In the genomic region with DNA sequence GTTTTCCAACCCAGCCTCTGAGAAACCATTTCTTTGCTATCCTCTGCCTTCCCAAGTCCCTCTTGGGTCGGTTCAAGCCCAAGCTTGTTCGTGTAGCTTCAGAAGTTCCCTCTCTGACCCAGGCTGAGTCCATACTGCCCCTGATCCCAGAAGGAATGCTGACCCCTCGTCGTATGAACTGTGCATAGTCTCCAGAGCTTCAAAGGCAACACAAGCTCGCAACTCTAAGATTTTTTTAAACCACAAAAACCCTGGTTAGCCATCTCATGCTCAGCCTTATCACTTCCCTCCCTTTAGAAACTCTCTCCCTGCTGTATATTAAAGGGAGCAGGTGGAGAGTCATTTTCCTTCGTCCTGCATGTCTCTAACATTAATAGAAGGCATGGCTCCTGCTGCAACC, we compare ENCODE assay signal across 11 cellular contexts. TPM values are rescaled to one million over a fixed set of nuclear protein-coding genes. Genes with fewer than 3 reads are reported as not detected.
DNase-seq lines count a peak whose midpoint lies in the region; ATAC-seq and TF ChIP-seq lines count a peak whose summit lies in the region.
"Had no signal": no experiment of that assay in that cellular context is flagged by ENCODE, and none has a peak within 500 bp of the region (broad histone marks: within the 10 kb centered on the region; RNA-seq: fewer than 3 reads in every experiment).

No MANE protein-coding gene starts in this region.

- no peak for ATAC-seq in SK-N-SH treated with all-trans-retinoic acid at 6 μM for 48 hours
- ATAC-seq in activated T-helper 17 cell treated with anti-CD3 and anti-CD28 coated beads, Interleukin-2, amount 50 U/mL, for 72 hours (replicated peaks) = no peak
- no peak for ATAC-seq in left lung
- no peak for ATAC-seq in stimulated activated effector memory CD8-positive, alpha-beta T cell treated with anti-CD3 and anti-CD28 coated beads, Interleukin-12 subunit alpha, Interleukin-12 subunit beta, amount 100 ng/mL, for 72 hours
- ATAC-seq in GM18505 (IDR thresholded peaks at IDR 0.05; ENCODE audit: unreplicated experiment) = no peak

- H3F3A ChIP-seq in SK-N-SH (replicated peaks; ENCODE audit: insufficient read depth) = peaks cover 24% of the 10 kb centered on the region

- no peaks in the 10 kb centered on the region for H3K27me3 ChIP-seq in SK-N-SH (ENCODE audit: insufficient read depth)
- no peaks in the 10 kb centered on the region for H3K27me3 ChIP-seq in left lung

- CTCF ChIA-PET in SK-N-SH (lab: Yijun Ruan, JAX) = interaction anchor here (0.6 to 12.7 kb wide), 4 partner anchors 24 to 98 kb away, joined by 3 to 241 read pairs (median 119); no protein-coding TSS in a partner anchor

- H3K4me1 ChIP-seq in SK-N-SH (ENCODE audit: control insufficient read depth in 1 of 2, insufficient read depth in 2 of 2, low read depth in 1 of 2, low read length in 1 of 2) (peaks cover 5 to 25% of the 10 kb centered on the region in 2 experiments), left lung (peaks cover 4 to 47% of the 10 kb centered on the region in 2 donors)

- H2AFZ ChIP-seq in SK-N-SH (ENCODE audit: low read depth) = no peak overlapping the region

- TF ChIP-seq CTCF in SK-N-SH (IDR thresholded peaks at IDR 0.05) (no peak), left lung (IDR thresholded peaks at IDR 0.05) (no peak)

- H3K79me2 ChIP-seq in SK-N-SH (ENCODE audit: insufficient read depth) = no peaks in the 10 kb centered on the region

- no peaks in the 10 kb centered on the region for H3K9me2 ChIP-seq in SK-N-SH

- H3K27ac Mint-ChIP-seq in activated T-helper 17 cell treated with anti-CD3 and anti-CD28 coated beads, Interleukin-2, amount 50 U/mL, for 72 hours = peak overlapping the region; percentile 99
- H3K27ac Mint-ChIP-seq in stimulated activated effector memory CD8-positive, alpha-beta T cell treated with anti-CD3 and anti-CD28 coated beads, Interleukin-12 subunit alpha, Interleukin-12 subunit beta, amount 100 ng/mL, for 72 hours = peak overlapping the region; percentile 99

- peak overlapping the region; percentile 84 for H3K4me3 Mint-ChIP-seq in activated T-helper 17 cell treated with anti-CD3 and anti-CD28 coated beads, Interleukin-2, amount 50 U/mL, for 72 hours
- H3K4me3 Mint-ChIP-seq in stimulated activated effector memory CD8-positive, alpha-beta T cell treated with anti-CD3 and anti-CD28 coated beads, Interleukin-12 subunit alpha, Interleukin-12 subunit beta, amount 100 ng/mL, for 72 hours = peak overlapping the region; percentile 57

- TF ChIP-seq RAD21 in SK-N-SH (IDR thresholded peaks at IDR 0.05; ENCODE audit: low read length) = no peak

- no peaks in the 10 kb centered on the region for H3K9me3 Mint-ChIP-seq in activated T-helper 17 cell treated with anti-CD3 and anti-CD28 coated beads, Interleukin-2, amount 50 U/mL, for 72 hours
- no peaks in the 10 kb centered on the region for H3K9me3 Mint-ChIP-seq in stimulated activated effector memory CD8-positive, alpha-beta T cell treated with anti-CD3 and anti-CD28 coated beads, Interleukin-12 subunit alpha, Interleukin-12 subunit beta, amount 100 ng/mL, for 72 hours

- intact Hi-C loops in left lung (cut with DNase I) = loop anchor here in 1 of 2 donors (5.0 kb wide), 1 partner anchor 101 kb away; no protein-coding TSS in a partner anchor

- 0 out of 2 replicates have a peak overlapping the region, but pooled peaks have one; percentile 56 for H3K4me2 ChIP-seq in SK-N-SH

- 91% methylated on average over 6 of the region's 6 CpGs for WGBS in SK-N-SH (ENCODE audit: low lambda C conversion rate)

- no peaks in the 10 kb centered on the region for H4K20me1 ChIP-seq in SK-N-SH (ENCODE audit: insufficient read depth)

- H3K36me3 ChIP-seq in SK-N-SH (replicated peaks in 1 of 2; ENCODE audit: control insufficient read depth in 1 of 2, insufficient read depth in 2 of 2, low read length in 1 of 2) (peaks cover under 1 to 49% of the 10 kb centered on the region in 2 experiments), left lung (peaks cover 0 to 90% of the 10 kb centered on the region in 2 donors)

- no peak overlapping the region; the same call in 1 of the 2 replicates for H3K9ac ChIP-seq in SK-N-SH

- H3K9me3 ChIP-seq in SK-N-SH (no peaks in the 10 kb centered on the region), left lung (no peaks in the 10 kb centered on the region)

- POLR2A ChIA-PET in SK-N-SH (lab: Yijun Ruan, JAX) = no interaction called here

- no peak for TF ChIP-seq POLR2A in GM18505 (IDR thresholded peaks at IDR 0.05; ENCODE audit: borderline replicate concordance, extremely low read depth, insufficient read depth, insufficient read length)

- H3K4me3 ChIP-seq in SK-N-SH (ENCODE audit: low read depth in 2 of 2, low read length in 1 of 2) (no peak overlapping the region), left lung (no peak overlapping the region)

- TF ChIP-seq EP300 in SK-N-SH (IDR thresholded peaks at IDR 0.05; ENCODE audit: borderline replicate concordance in 1 of 2, low read depth in 1 of 2, low read length in 1 of 2) = no peak

- H3K27me3 Mint-ChIP-seq in activated T-helper 17 cell treated with anti-CD3 and anti-CD28 coated beads, Interleukin-2, amount 50 U/mL, for 72 hours = no peaks in the 10 kb centered on the region

- H3K4me1 Mint-ChIP-seq in activated T-helper 17 cell treated with anti-CD3 and anti-CD28 coated beads, Interleukin-2, amount 50 U/mL, for 72 hours = peaks cover 76% of the 10 kb centered on the region
- H3K4me1 Mint-ChIP-seq in stimulated activated effector memory CD8-positive, alpha-beta T cell treated with anti-CD3 and anti-CD28 coated beads, Interleukin-12 subunit alpha, Interleukin-12 subunit beta, amount 100 ng/mL, for 72 hours = peaks cover 93% of the 10 kb centered on the region

- peaks cover 100% of the 10 kb centered on the region for H3K36me3 Mint-ChIP-seq in activated T-helper 17 cell treated with anti-CD3 and anti-CD28 coated beads, Interleukin-2, amount 50 U/mL, for 72 hours (ENCODE audit: low read depth)
- H3K36me3 Mint-ChIP-seq in stimulated activated effector memory CD8-positive, alpha-beta T cell treated with anti-CD3 and anti-CD28 coated beads, Interleukin-12 subunit alpha, Interleukin-12 subunit beta, amount 100 ng/mL, for 72 hours = peaks cover 100% of the 10 kb centered on the region

- H3K27ac ChIP-seq in SK-N-SH (ENCODE audit: low read depth in 2 of 2, low read length in 1 of 2) (peak overlapping the region; percentile 79 to 80; a peak in 3 of 4 replicates), left lung (peak overlapping the region; percentile 3 to 28)
- H3K27ac ChIP-seq: 22Rv1 had no signal

- DNase-seq in SK-N-SH (no peak), left lung (no peak), NCI-H748 (lab: John Stamatoyannopoulos, UW; ENCODE audit: unreplicated experiment) (no peak), NCI-H146 treated with DMSO at 0.1 percent for 48 hours (lab: John Stamatoyannopoulos, UW; ENCODE audit: unreplicated experiment) (no peak)
- DNase-seq in stimulated activated effector memory CD8-positive, alpha-beta T cell treated with anti-CD3 and anti-CD28 coated beads, Interleukin-12 subunit alpha, Interleukin-12 subunit beta, amount 100 ng/mL, for 72 hours (ENCODE audit: low spot score in 2 of 2) = no peak
- DNase-seq: DMS153, SHP77 had no signal

TF ChIP-seq in SK-N-SH, 30 proteins besides CTCF, POLR2A, EP300 and RAD21:
- no peak for TF ChIP-seq FOXJ3 (CRISPR knock-in tag; IDR thresholded peaks at IDR 0.05)

TF ChIP-seq in SK-N-SH treated with all-trans-retinoic acid at 6 μM for 48 hours, 23 proteins besides CTCF, POLR2A, EP300 and RAD21:
- TF ChIP-seq BACH2 (CRISPR knock-in tag; IDR thresholded peaks at IDR 0.05; ENCODE audit: borderline replicate concordance) = no peak
- TF ChIP-seq SNAI2 (CRISPR knock-in tag; IDR thresholded peaks at IDR 0.05) = no peak
- TF ChIP-seq OSR1 (CRISPR knock-in tag; IDR thresholded peaks at IDR 0.05) = no peak
- TF ChIP-seq, protein P1, sequence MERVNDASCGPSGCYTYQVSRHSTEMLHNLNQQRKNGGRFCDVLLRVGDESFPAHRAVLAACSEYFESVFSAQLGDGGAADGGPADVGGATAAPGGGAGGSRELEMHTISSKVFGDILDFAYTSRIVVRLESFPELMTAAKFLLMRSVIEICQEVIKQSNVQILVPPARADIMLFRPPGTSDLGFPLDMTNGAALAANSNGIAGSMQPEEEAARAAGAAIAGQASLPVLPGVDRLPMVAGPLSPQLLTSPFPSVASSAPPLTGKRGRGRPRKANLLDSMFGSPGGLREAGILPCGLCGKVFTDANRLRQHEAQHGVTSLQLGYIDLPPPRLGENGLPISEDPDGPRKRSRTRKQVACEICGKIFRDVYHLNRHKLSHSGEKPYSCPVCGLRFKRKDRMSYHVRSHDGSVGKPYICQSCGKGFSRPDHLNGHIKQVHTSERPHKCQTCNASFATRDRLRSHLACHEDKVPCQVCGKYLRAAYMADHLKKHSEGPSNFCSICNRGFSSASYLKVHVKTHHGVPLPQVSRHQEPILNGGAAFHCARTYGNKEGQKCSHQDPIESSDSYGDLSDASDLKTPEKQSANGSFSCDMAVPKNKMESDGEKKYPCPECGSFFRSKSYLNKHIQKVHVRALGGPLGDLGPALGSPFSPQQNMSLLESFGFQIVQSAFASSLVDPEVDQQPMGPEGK (CRISPR knock-in tag; IDR thresholded peaks at IDR 0.05; ENCODE audit: borderline replicate concordance) = no peak
- TF ChIP-seq TOX (CRISPR knock-in tag; IDR thresholded peaks at IDR 0.05; ENCODE audit: borderline replicate concordance) = no peak
- no peak for TF ChIP-seq GLIS3 (CRISPR knock-in tag; IDR thresholded peaks at IDR 0.05)
- TF ChIP-seq PPARA (CRISPR knock-in tag; IDR thresholded peaks at IDR 0.05; ENCODE audit: borderline replicate concordance) = no peak
- TF ChIP-seq ZC3H10 (CRISPR knock-in tag; IDR thresholded peaks at IDR 0.05) = no peak
- TF ChIP-seq TCF4 (CRISPR knock-in tag; IDR thresholded peaks at IDR 0.05; ENCODE audit: borderline replicate concordance) = no peak
- no peak for TF ChIP-seq ZFP3 (CRISPR knock-in tag; IDR thresholded peaks at IDR 0.05)

RNA-seq across cellular contexts. Expression of a gene that starts 23.8 kb away (rescaled TPM):
- polyA plus RNA-seq in SK-N-SH (2012; rRNA removed) = 59.5 and 83.2 TPM in 2 replicates
- polyA plus RNA-seq in SK-N-SH (2012; cell fraction: cytosol; rRNA removed) = 55.4 and 68.8 TPM in 2 replicates
- polyA plus RNA-seq in SK-N-SH (2012; cell fraction: nucleus; rRNA removed) = 77.6 and 111 TPM in 2 replicates
- total RNA-seq in activated T-helper 17 cell treated with anti-CD3 and anti-CD28 coated beads, Interleukin-2, amount 50 U/mL, for 72 hours = 10 to 100 TPM; 63.4 to 64.9 TPM
- total RNA-seq in left lung = 10 to 100 TPM; 37.5 to 39.5 TPM

RNA-seq across cellular contexts. Expression of a gene that starts 46.8 kb away (rescaled TPM):
- polyA plus RNA-seq in SK-N-SH (2012; rRNA removed) = 3.6 and 5.8 TPM in 2 replicates
- polyA plus RNA-seq in SK-N-SH (2012; cell fraction: cytosol; rRNA removed) = 5.1 and 5.5 TPM in 2 replicates
- 3.8 and 6.9 TPM in 2 replicates for polyA plus RNA-seq in SK-N-SH (2012; cell fraction: nucleus; rRNA removed)
- total RNA-seq in activated T-helper 17 cell treated with anti-CD3 and anti-CD28 coated beads, Interleukin-2, amount 50 U/mL, for 72 hours = 10 to 100 TPM in 1 of 2 donors, 1 to 10 TPM in 1; 9.3 to 12.3 TPM
- 10 to 100 TPM; 11.5 to 11.8 TPM for total RNA-seq in left lung
